Comparison of ENCODE assay signal across 8 cellular contexts in genomic region chr11:6619021-6619745, GRCh38. TPM values are rescaled to one million over a fixed set of nuclear protein-coding genes. Genes with fewer than 3 reads are reported as not detected.
DNase-seq lines count a peak whose midpoint lies in the region; FAIRE-seq and TF ChIP-seq lines count a peak whose summit lies in the region.

TSS of gene TPP1 (minus strand) at chr11:6619422. CDS start at chr11:6619400, 22 bp downstream.

- TF ChIP-seq CTCF in MM.1S (IDR thresholded peaks at IDR 0.05; ENCODE audit: low read length) (no peak), fibroblast of villous mesenchyme (IDR thresholded peaks at IDR 0.05; ENCODE audit: insufficient read depth, low read depth, low read length) (no peak), neural crest cell (conservative IDR thresholded peaks at IDR 0.05) (no peak)

- DNase-seq in HCEC 1CT, result peak; percentile 97
- DNase-seq in MM.1S, result peak; percentile 89
- DNase-seq in SHP77 treated with DMSO at 0.1 percent for 48 hours (lab: John Stamatoyannopoulos, UW), result peak; percentile 44
- peak; percentile 95 for DNase-seq in activated effector memory CD4-positive, alpha-beta T cell treated with anti-CD3 and anti-CD28 coated beads, Interleukin-2, amount 50 U/mL, for 16 hours
- peak; percentile 96 for DNase-seq in fibroblast of villous mesenchyme (ENCODE audit: low read depth)
- peak; percentile 78 for DNase-seq in neural crest cell (ENCODE audit: low read depth, low spot score)

- H3F3A ChIP-seq in MM.1S (ENCODE audit: insufficient read depth, low read length), result no peaks in the 10 kb centered on the region

- no peak within 1 kb of the TSS for H3K4me3 Mint-ChIP-seq in neural crest cell

- H3K4me1 Mint-ChIP-seq in neural crest cell, result no peaks in the 10 kb centered on the region

- H3K9me3 Mint-ChIP-seq in neural crest cell, result no peaks in the 10 kb centered on the region

- H3K4me3 ChIP-seq in MM.1S (ENCODE audit: low read length) (peak within 1 kb of the TSS; percentile 77), fibroblast of villous mesenchyme (ENCODE audit: low read depth, low read length) (peak within 1 kb of the TSS; percentile 99), stomach smooth muscle (ENCODE audit: low read length in 2 of 2) (peak within 1 kb of the TSS; percentile 98 to 100)

- H3K79me2 ChIP-seq in MM.1S (ENCODE audit: low read length), result peaks cover 14% of the 10 kb centered on the region

- H3K9me3 ChIP-seq in MM.1S (replicated peaks; ENCODE audit: insufficient read depth, low read length), result no peaks in the 10 kb centered on the region
- no peaks in the 10 kb centered on the region for H3K9me3 ChIP-seq in stomach smooth muscle (ENCODE audit: control insufficient read depth in 2 of 2, low read length in 2 of 2)

- H3K27ac ChIP-seq in MM.1S (ENCODE audit: low read length), result no peak within 1 kb of the TSS
- H3K27ac ChIP-seq in stomach smooth muscle (ENCODE audit: low read length), result peak within 1 kb of the TSS; percentile 93

- peak within 1 kb of the TSS; percentile 98 for H3K4me2 ChIP-seq in MM.1S (ENCODE audit: low read depth, low read length)

- H3K36me3 ChIP-seq in MM.1S (replicated peaks; ENCODE audit: insufficient read depth, low read length) (no peaks in the 10 kb centered on the region), stomach smooth muscle (ENCODE audit: control insufficient read depth in 2 of 2, insufficient read depth in 2 of 2, low read length in 2 of 2) (peaks cover 24 to 31% of the 10 kb centered on the region in 2 donors)

- H3K27me3 ChIP-seq in MM.1S (replicated peaks; ENCODE audit: insufficient read depth, low read length) (no peaks in the 10 kb centered on the region), stomach smooth muscle (ENCODE audit: control insufficient read depth in 1 of 2, insufficient read depth in 2 of 2, low read length in 2 of 2) (no peaks in the 10 kb centered on the region)

- H3K9me2 ChIP-seq in MM.1S (replicated peaks; ENCODE audit: insufficient read depth, low read length), result no peaks in the 10 kb centered on the region

- peak; percentile 97 for FAIRE-seq in G401.6 (lab: Jason Lieb, UNC)

- H3K27me3 Mint-ChIP-seq in neural crest cell (ENCODE audit: low read depth), result no peaks in the 10 kb centered on the region

- no peaks in the 10 kb centered on the region for H4K20me1 ChIP-seq in MM.1S (ENCODE audit: insufficient read depth, low read length)

- H3K27ac Mint-ChIP-seq in neural crest cell (ENCODE audit: unreplicated experiment), result no peak within 1 kb of the TSS

- H3K4me1 ChIP-seq in MM.1S (ENCODE audit: low read length) (peaks cover 19% of the 10 kb centered on the region; the same call in 1 of the 2 replicates), stomach smooth muscle (ENCODE audit: control insufficient read depth, insufficient read depth, low read length) (peaks cover 29% of the 10 kb centered on the region)

- peak within 1 kb of the TSS; percentile 74 for H3K9ac ChIP-seq in MM.1S (ENCODE audit: low read length)
- H3K9ac ChIP-seq in stomach smooth muscle (ENCODE audit: low read length in 2 of 2), result peak within 1 kb of the TSS; percentile 94 to 97

- peak within 1 kb of the TSS; percentile 78 for H2AFZ ChIP-seq in MM.1S (ENCODE audit: low read length)

- peaks cover 6% of the 10 kb centered on the region for H3K36me3 Mint-ChIP-seq in neural crest cell (ENCODE audit: low read depth)

RNA-seq across cellular contexts. Expression of gene TPP1, which starts in this region (rescaled TPM):
- total RNA-seq in fibroblast of villous mesenchyme (98.4 and 110 TPM in 2 replicates), neural crest cell (41.0 and 44.7 TPM in 2 replicates)

Comparison
In these comparisons a context has a peak if more than half of its experiments do, and no peak if none do; other contexts are left out.
1. DNase-seq: peak in every context shown above with its lines; median percentile 97 in HCEC 1CT; 96 in fibroblast of villous mesenchyme; 95 in activated effector memory CD4-positive, alpha-beta T cell treated with anti-CD3 and anti-CD28 coated beads, Interleukin-2, amount 50 U/mL, for 16 hours; 89 in MM.1S; 78 in neural crest cell; 44 in SHP77 treated with DMSO at 0.1 percent for 48 hours.